Comparison of ENCODE assay signal across 20 cellular contexts in the genomic region with DNA sequence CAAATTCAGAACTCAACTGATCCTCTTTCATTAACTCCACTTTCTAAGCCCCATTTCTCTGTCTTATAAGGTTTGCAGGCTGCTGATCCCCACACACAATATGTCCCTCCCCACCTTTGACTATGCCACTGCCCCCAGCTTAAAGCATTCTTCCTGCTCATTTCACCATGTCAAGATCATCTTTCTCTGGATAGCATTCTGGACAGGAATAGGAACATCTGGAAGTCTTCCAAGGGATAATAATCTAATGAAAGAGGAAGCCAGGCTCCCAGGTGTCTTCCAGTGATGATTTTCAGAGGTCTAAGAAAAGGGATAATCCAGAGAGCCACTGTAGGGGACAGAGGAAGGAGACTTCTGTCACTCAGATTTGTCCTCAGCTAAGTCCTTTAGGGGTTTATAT. TPM values are rescaled to one million over a fixed set of nuclear protein-coding genes. Genes with fewer than 3 reads are reported as not detected.
"Had no signal": no experiment of that assay in that cellular context is flagged by ENCODE, and none has a peak within 500 bp of the region (broad histone marks: within the 10 kb centered on the region; RNA-seq: fewer than 3 reads in every experiment).

No MANE protein-coding gene starts in this region.

- ATAC-seq: gastroesophageal sphincter; left cardiac atrium; left ventricle myocardium superior; natural killer cell treated with Interleukin-12 subunit alpha and Interleukin-12 subunit beta and Interleukin-15 and Interleukin-18, amount 100 ng/mL, for 72 hours; right lobe of liver; stimulated activated effector memory CD8-positive, alpha-beta T cell treated with anti-CD3 and anti-CD28 coated beads, Interleukin-12 subunit alpha, Interleukin-12 subunit beta, amount 100 ng/mL, for 72 hours; stimulated activated naive CD8-positive, alpha-beta T cell treated with anti-CD3 and anti-CD28 coated beads, Interleukin-15, Interleukin-2, amounts not matched to agents 100 U/mL and 50 U/mL, for 24 hours had no signal

- DNase-seq: dermis blood vessel endothelial cell; esophagus squamous epithelium; foreskin fibroblast; immature natural killer cell; left cardiac atrium; left ventricle myocardium superior; mesenchymal stem cell; midbrain; psoas muscle; retina; right lobe of liver; stimulated activated CD4-positive, alpha-beta T cell treated with anti-CD3 and anti-CD28 coated beads, Interleukin-4, amount 100 ng/mL, for 1 hour; stimulated activated CD8-positive, alpha-beta memory T cell treated with anti-CD3 and anti-CD28 coated beads, Interleukin-4, amount 100 ng/mL, for 48 hours; stimulated activated naive CD8-positive, alpha-beta T cell treated with anti-CD3 and anti-CD28 coated beads, Interleukin-15, Interleukin-2, amounts not matched to agents 100 U/mL and 50 U/mL, for 24 hours; thyroid gland had no signal

- H3K9me3 Mint-ChIP-seq: immature natural killer cell; natural killer cell treated with Interleukin-12 subunit alpha and Interleukin-12 subunit beta and Interleukin-15 and Interleukin-18, amount 100 ng/mL, for 72 hours; stimulated activated effector memory CD8-positive, alpha-beta T cell treated with anti-CD3 and anti-CD28 coated beads, Interleukin-12 subunit alpha, Interleukin-12 subunit beta, amount 100 ng/mL, for 72 hours had no signal

- H3K4me3 Mint-ChIP-seq: immature natural killer cell; natural killer cell treated with Interleukin-12 subunit alpha and Interleukin-12 subunit beta and Interleukin-15 and Interleukin-18, amount 100 ng/mL, for 72 hours; stimulated activated effector memory CD8-positive, alpha-beta T cell treated with anti-CD3 and anti-CD28 coated beads, Interleukin-12 subunit alpha, Interleukin-12 subunit beta, amount 100 ng/mL, for 72 hours; type B pancreatic cell had no signal

- H3K36me3 Mint-ChIP-seq: immature natural killer cell; natural killer cell treated with Interleukin-12 subunit alpha and Interleukin-12 subunit beta and Interleukin-15 and Interleukin-18, amount 100 ng/mL, for 72 hours; stimulated activated effector memory CD8-positive, alpha-beta T cell treated with anti-CD3 and anti-CD28 coated beads, Interleukin-12 subunit alpha, Interleukin-12 subunit beta, amount 100 ng/mL, for 72 hours; type B pancreatic cell had no signal

- H3K27me3 Mint-ChIP-seq: type B pancreatic cell had no signal

- H3K4me1 Mint-ChIP-seq: immature natural killer cell; stimulated activated effector memory CD8-positive, alpha-beta T cell treated with anti-CD3 and anti-CD28 coated beads, Interleukin-12 subunit alpha, Interleukin-12 subunit beta, amount 100 ng/mL, for 72 hours had no signal

- H3K27ac Mint-ChIP-seq: immature natural killer cell; natural killer cell treated with Interleukin-12 subunit alpha and Interleukin-12 subunit beta and Interleukin-15 and Interleukin-18, amount 100 ng/mL, for 72 hours; stimulated activated effector memory CD8-positive, alpha-beta T cell treated with anti-CD3 and anti-CD28 coated beads, Interleukin-12 subunit alpha, Interleukin-12 subunit beta, amount 100 ng/mL, for 72 hours; type B pancreatic cell had no signal

RNA-seq across cellular contexts. Expression of a gene that starts 54.6 kb away (rescaled TPM):
- total RNA-seq: epithelial cell of proximal tubule; natural killer cell treated with Interleukin-12 subunit alpha and Interleukin-12 subunit beta and Interleukin-15 and Interleukin-18, amount 100 ng/mL, for 72 hours had no signal
